9 cellular contexts compared by ENCODE assay signal in the genomic region with DNA sequence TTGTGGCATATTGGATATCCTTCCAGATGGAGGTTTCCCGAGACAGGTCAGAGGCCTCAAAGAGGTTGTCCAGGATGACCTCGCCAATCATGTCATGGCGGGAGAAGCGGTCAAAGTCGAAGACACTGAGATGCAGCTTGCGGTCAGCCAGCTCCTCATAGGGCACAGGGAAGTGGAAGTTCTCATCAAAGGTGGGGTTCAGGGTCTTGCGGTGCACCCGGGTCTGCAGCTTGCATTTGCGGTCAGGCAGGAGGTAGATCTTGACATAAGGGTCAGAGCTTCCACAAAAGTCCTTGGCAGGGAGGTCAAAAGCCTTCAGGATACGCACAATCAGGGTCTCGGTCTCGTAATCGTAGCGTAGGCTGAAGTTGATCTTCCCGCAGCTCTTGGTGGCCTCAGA. TPM values are rescaled to one million over a fixed set of nuclear protein-coding genes. Genes with fewer than 3 reads are reported as not detected.
"Had no signal": no experiment of that assay in that cellular context is flagged by ENCODE, and none has a peak within 500 bp of the region (broad histone marks: within the 10 kb centered on the region; RNA-seq: fewer than 3 reads in every experiment).

No MANE protein-coding gene starts in this region.

- H3K4me3 Mint-ChIP-seq: GM23338 had no signal

- H3K27ac Mint-ChIP-seq: GM23338 had no signal

- FAIRE-seq: HTR-8/SVneo, K562 had no signal

- H3K4me3 ChIP-seq: GM23338, K562 had no signal

- H3K9me3 Mint-ChIP-seq: GM23338 had no signal

- H2AFZ ChIP-seq: GM23338 had no signal

- DNase-seq: H7, HCEC 1CT, IMR-90, KG1 had no signal

- H3K4me2 ChIP-seq: GM23338 had no signal

RNA-seq across cellular contexts. Expression of gene SYT6, which starts 16.2 kb away (rescaled TPM):
- total RNA-seq: H4, HT-29, IMR-90, K562 had no signal
- polyA plus RNA-seq: IMR-90 had no signal
